In genomic region chr1:245657371-245657770, GRCh38 we compare ENCODE assay signal across 24 cellular contexts.
DNase-seq lines count a peak whose midpoint lies in the region.
"Had no signal": no experiment of that assay in that cellular context is flagged by ENCODE, and none has a peak within 500 bp of the region (broad histone marks: within the 10 kb centered on the region; RNA-seq: fewer than 3 reads in every experiment).

No MANE protein-coding gene starts in this region.

- peaks cover 7% of the 10 kb centered on the region for H3K4me1 ChIP-seq in NT2/D1 (ENCODE audit: insufficient read depth, insufficient read length)
- H3K4me1 ChIP-seq: Peyer's patch had no signal

- POLR2A ChIA-PET in activated CD4-positive, alpha-beta T cell treated with anti-CD3 and anti-CD28 coated beads, Interleukin-2, amount 10 ng/mL, durations not matched to agents 7 days and 5 days (lab: Charles Lee) = no interaction called here

- H3K4me3 Mint-ChIP-seq in activated CD4-positive, alpha-beta T cell treated with anti-CD3 and anti-CD28 coated beads, Interleukin-2, amount 10 ng/mL, durations not matched to agents 24 days and 14 days = no peak overlapping the region
- no peak overlapping the region for H3K4me3 Mint-ChIP-seq in activated CD4-positive, alpha-beta T cell treated with anti-CD3 and anti-CD28 coated beads, Interleukin-2, amount 10 ng/mL, durations not matched to agents 7 days and 5 days
- H3K4me3 Mint-ChIP-seq: B cell; CD8-positive, alpha-beta T cell; IgD-negative memory B cell had no signal

- peaks cover 3% of the 10 kb centered on the region for H3K27me3 ChIP-seq in NT2/D1 (ENCODE audit: insufficient read depth, insufficient read length)
- H3K27me3 ChIP-seq: Peyer's patch had no signal

- no peaks in the 10 kb centered on the region for H3K9me3 Mint-ChIP-seq in activated CD4-positive, alpha-beta T cell treated with anti-CD3 and anti-CD28 coated beads, Interleukin-2, amount 10 ng/mL, durations not matched to agents 24 days and 14 days
- no peaks in the 10 kb centered on the region for H3K9me3 Mint-ChIP-seq in activated CD4-positive, alpha-beta T cell treated with anti-CD3 and anti-CD28 coated beads, Interleukin-2, amount 10 ng/mL, durations not matched to agents 7 days and 5 days
- H3K9me3 Mint-ChIP-seq: IgD-negative memory B cell had no signal

- peak; percentile 37 for DNase-seq in activated CD4-positive, alpha-beta T cell treated with anti-CD3 and anti-CD28 coated beads, Interleukin-2, amount 10 ng/mL, durations not matched to agents 24 days and 14 days
- DNase-seq in activated CD4-positive, alpha-beta T cell treated with anti-CD3 and anti-CD28 coated beads, Interleukin-2, amount 10 ng/mL, durations not matched to agents 7 days and 5 days = no peak
- DNase-seq in NT2/D1 (ENCODE audit: low read depth, low spot score) (peak; percentile 68), iPS DF 19.7 (ENCODE audit: low read depth, low spot score) (peak; percentile 20), DMS79 (lab: John Stamatoyannopoulos, UW) (no peak), NCI-H146 treated with DMSO at 0.1 percent for 48 hours (lab: John Stamatoyannopoulos, UW; ENCODE audit: unreplicated experiment) (no peak)
- no peak for DNase-seq in effector CD8-positive, alpha-beta T cell (lab: John Stamatoyannopoulos, UW)
- no peak for DNase-seq in activated CD8-positive, alpha-beta memory T cell treated with anti-CD3 and anti-CD28 coated beads, Interleukin-2, amount 50 U/mL, for 4 hours
- DNase-seq: CD8-positive, alpha-beta T cell; DMS 273 treated with DMSO at 0.1 percent for 48 hours; DMS79 treated with DMSO at 0.1 percent for 48 hours; HCEC 1CT; NCI-H1048; NCI-H1417; NCI-H1694 treated with DMSO at 0.1 percent for 48 hours; NCI-H2081; NCI-H2227 treated with DMSO at 0.1 percent for 48 hours; NCI-H526 treated with DMSO at 0.1 percent for 48 hours; OCI-M1; Peyer's patch; SHP77 treated with DMSO at 0.1 percent for 48 hours had no signal

- peaks cover 5% of the 10 kb centered on the region for H3K9me3 ChIP-seq in NT2/D1 (ENCODE audit: insufficient read depth, low read length)
- H3K9me3 ChIP-seq: Peyer's patch had no signal

- no peaks in the 10 kb centered on the region for H3K4me1 Mint-ChIP-seq in activated CD4-positive, alpha-beta T cell treated with anti-CD3 and anti-CD28 coated beads, Interleukin-2, amount 10 ng/mL, durations not matched to agents 24 days and 14 days
- no peaks in the 10 kb centered on the region for H3K4me1 Mint-ChIP-seq in activated CD4-positive, alpha-beta T cell treated with anti-CD3 and anti-CD28 coated beads, Interleukin-2, amount 10 ng/mL, durations not matched to agents 7 days and 5 days
- H3K4me1 Mint-ChIP-seq: B cell had no signal

- intact Hi-C loops in activated CD4-positive, alpha-beta T cell treated with anti-CD3 and anti-CD28 coated beads, Interleukin-2, amount 10 ng/mL, durations not matched to agents 24 days and 14 days (cut with micrococcal nuclease) = no loop called here

- H3K36me3 ChIP-seq in NT2/D1 (ENCODE audit: insufficient read depth, insufficient read length, low read length) = no peaks in the 10 kb centered on the region
- H3K36me3 ChIP-seq: Peyer's patch had no signal

- H3K36me3 Mint-ChIP-seq in activated CD4-positive, alpha-beta T cell treated with anti-CD3 and anti-CD28 coated beads, Interleukin-2, amount 10 ng/mL, durations not matched to agents 24 days and 14 days (ENCODE audit: low read depth) = no peaks in the 10 kb centered on the region
- no peaks in the 10 kb centered on the region for H3K36me3 Mint-ChIP-seq in activated CD4-positive, alpha-beta T cell treated with anti-CD3 and anti-CD28 coated beads, Interleukin-2, amount 10 ng/mL, durations not matched to agents 7 days and 5 days (ENCODE audit: low read depth)
- H3K36me3 Mint-ChIP-seq: CD8-positive, alpha-beta T cell; IgD-negative memory B cell had no signal

- no peak overlapping the region for H3K4me3 ChIP-seq in NT2/D1 (ENCODE audit: insufficient read length, low read depth)
- H3K4me3 ChIP-seq: Peyer's patch had no signal

- no peaks in the 10 kb centered on the region for H3K27me3 Mint-ChIP-seq in activated CD4-positive, alpha-beta T cell treated with anti-CD3 and anti-CD28 coated beads, Interleukin-2, amount 10 ng/mL, durations not matched to agents 24 days and 14 days
- H3K27me3 Mint-ChIP-seq in activated CD4-positive, alpha-beta T cell treated with anti-CD3 and anti-CD28 coated beads, Interleukin-2, amount 10 ng/mL, durations not matched to agents 7 days and 5 days = no peaks in the 10 kb centered on the region
- H3K27me3 Mint-ChIP-seq: B cell had no signal

- H3K27ac Mint-ChIP-seq in activated CD4-positive, alpha-beta T cell treated with anti-CD3 and anti-CD28 coated beads, Interleukin-2, amount 10 ng/mL, durations not matched to agents 24 days and 14 days = no peak overlapping the region
- no peak overlapping the region for H3K27ac Mint-ChIP-seq in activated CD4-positive, alpha-beta T cell treated with anti-CD3 and anti-CD28 coated beads, Interleukin-2, amount 10 ng/mL, durations not matched to agents 7 days and 5 days
- H3K27ac Mint-ChIP-seq: B cell; CD8-positive, alpha-beta T cell; IgD-negative memory B cell had no signal

- no peak overlapping the region for H3K9ac ChIP-seq in NT2/D1 (ENCODE audit: insufficient read length, low read depth)
- H3K9ac ChIP-seq: KMS-11 had no signal

- CTCF ChIA-PET in activated CD4-positive, alpha-beta T cell treated with anti-CD3 and anti-CD28 coated beads, Interleukin-2, amount 10 ng/mL, durations not matched to agents 7 days and 5 days (lab: Charles Lee) = no interaction called here

Comparison
In these comparisons a context has a peak if more than half of its experiments do, and no peak if none do; other contexts are left out.
1. DNase-seq: peak in activated CD4-positive, alpha-beta T cell treated with anti-CD3 and anti-CD28 coated beads, Interleukin-2, amount 10 ng/mL, durations not matched to agents 24 days and 14 days (single experiment), NT2/D1 (single experiment) and iPS DF 19.7 (single experiment); none in activated CD4-positive, alpha-beta T cell treated with anti-CD3 and anti-CD28 coated beads, Interleukin-2, amount 10 ng/mL, durations not matched to agents 7 days and 5 days (single experiment), effector CD8-positive, alpha-beta T cell (single experiment), DMS79 (single experiment), NCI-H146 treated with DMSO at 0.1 percent for 48 hours (single experiment) and activated CD8-positive, alpha-beta memory T cell treated with anti-CD3 and anti-CD28 coated beads, Interleukin-2, amount 50 U/mL, for 4 hours (single experiment).